Comparison of ENCODE assay signal across 16 cellular contexts in the genomic region with DNA sequence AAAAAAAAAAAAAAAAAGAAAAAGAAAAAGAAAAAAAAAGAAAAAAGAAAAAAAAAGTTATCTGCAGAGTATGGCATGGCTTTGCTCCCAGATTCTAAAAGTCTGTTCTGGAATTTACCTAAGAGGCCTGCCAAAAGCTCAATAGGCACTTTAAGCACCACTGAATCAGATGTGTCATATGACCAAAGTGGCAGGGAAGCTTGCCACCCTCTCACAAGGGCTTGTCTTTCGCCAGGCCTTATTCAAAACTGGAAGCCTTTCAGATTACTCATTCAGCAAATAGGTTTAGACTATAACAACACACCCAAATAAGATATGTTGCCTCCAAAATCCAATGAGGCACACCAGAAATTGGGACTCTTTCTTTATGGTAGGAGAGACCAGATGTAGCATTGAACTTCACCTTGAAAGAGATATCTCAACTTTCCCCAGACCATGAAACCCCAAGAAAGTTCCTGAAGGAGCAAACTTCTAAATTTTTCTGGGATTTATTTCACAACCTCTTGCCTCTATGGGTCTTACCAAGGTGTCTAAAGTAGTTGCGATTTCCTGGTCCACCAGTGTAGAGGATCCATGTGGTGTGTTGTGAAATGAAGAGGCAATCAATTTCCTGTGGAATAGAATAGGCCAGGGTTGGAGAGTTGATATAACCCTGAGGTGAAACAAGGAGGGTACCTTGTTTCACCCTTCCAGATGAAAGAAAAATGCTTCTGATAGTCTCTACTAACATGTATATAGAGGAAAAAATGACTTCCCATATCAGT.
A peak's percentile ranks its signal among the peaks of the same experiment; 100 is the strongest.
DNase-seq lines count a peak whose midpoint lies in the region; ATAC-seq, FAIRE-seq and TF ChIP-seq lines count a peak whose summit lies in the region.
"Had no signal": no experiment of that assay in that cellular context is flagged by ENCODE, and none has a peak within 500 bp of the region (broad histone marks: within the 10 kb centered on the region; RNA-seq: fewer than 3 reads in every experiment).

No MANE protein-coding gene starts in this region.

- POLR2A ChIA-PET in PC-9 (lab: Charles Lee; ENCODE audit: unreplicated experiment), result no interaction called here

- no peak overlapping the region for H3K27ac ChIP-seq in PC-9
- peak overlapping the region; percentile 66 for H3K27ac ChIP-seq in lower lobe of right lung
- H3K27ac ChIP-seq in upper lobe of right lung, result peak overlapping the region; percentile 73

- no peaks in the 10 kb centered on the region for H4K20me1 ChIP-seq in PC-9 (ENCODE audit: insufficient read depth)

- H3K27me3 ChIP-seq in PC-9 (ENCODE audit: insufficient read depth, low read depth) (no peaks in the 10 kb centered on the region), lower lobe of right lung (ENCODE audit: low read depth) (no peaks in the 10 kb centered on the region), upper lobe of right lung (no peaks in the 10 kb centered on the region)

- TF ChIP-seq POLR2A in H54 (IDR thresholded peaks at IDR 0.05; ENCODE audit: low read depth, low read length), result no peak

- CTCF ChIA-PET in PC-9 (lab: Charles Lee), result interaction anchor here (0.5 to 0.7 kb wide), 4 partner anchors 8 to 444 kb away, joined by 3 to 6 read pairs (median 4); no protein-coding TSS in a partner anchor

- DNase-seq in PC-9 (peak; percentile 44 to 70), lower lobe of right lung (peak; percentile 77), upper lobe of right lung (peak; percentile 69), H54 (ENCODE audit: insufficient read length, low spot score) (no peak), NOMO-1 (lab: John Stamatoyannopoulos, UW; ENCODE audit: unreplicated experiment in 2 of 2) (no peak)
- DNase-seq: activated CD8-positive, alpha-beta memory T cell treated with anti-CD3 and anti-CD28 coated beads for 24 hours; IMR-90; kidney glomerular epithelial cell; NCI-H1417; NCI-H526 treated with DMSO at 0.1 percent for 48 hours; SHP77 had no signal

- H3K4me3 ChIP-seq in PC-9 (no peak overlapping the region), lower lobe of right lung (no peak overlapping the region), upper lobe of right lung (no peak overlapping the region)

- intact Hi-C loops in PC-9 (cut with micrococcal nuclease; ENCODE audit: unreplicated experiment) (loop anchor here (5.0 kb wide), 1 partner anchor 93 kb away; no protein-coding TSS in a partner anchor), lower lobe of right lung (cut with DNase I) (no loop called here), upper lobe of right lung (cut with DNase I) (no loop called here)

- no peak overlapping the region for H3K4me2 ChIP-seq in PC-9

- no peak overlapping the region for H2AFZ ChIP-seq in PC-9

- no peak for FAIRE-seq in H54 (lab: Jason Lieb, UNC)
- FAIRE-seq: colon had no signal

- peaks cover 6% of the 10 kb centered on the region; the same call in 1 of the 2 replicates for H3F3A ChIP-seq in PC-9 (ENCODE audit: insufficient read depth, low read depth)

- BruUV-seq in PC-9 (replicated peaks; lab: Mats Ljungman, UMichigan), result no TSS peak

- H3K9me3 ChIP-seq in PC-9 (ENCODE audit: insufficient read depth, low read depth) (no peaks in the 10 kb centered on the region), lower lobe of right lung (no peaks in the 10 kb centered on the region), upper lobe of right lung (no peaks in the 10 kb centered on the region)

- TF ChIP-seq CTCF in PC-9 (conservative IDR thresholded peaks at IDR 0.05) (no peak), lower lobe of right lung (IDR thresholded peaks at IDR 0.05) (no peak), upper lobe of right lung (IDR thresholded peaks at IDR 0.05) (no peak)

- H3K4me1 ChIP-seq in PC-9 (replicated peaks; ENCODE audit: insufficient read depth) (no peaks in the 10 kb centered on the region; the same call in 1 of the 2 replicates), lower lobe of right lung (peaks cover 8% of the 10 kb centered on the region), upper lobe of right lung (no peaks in the 10 kb centered on the region)

- no peaks in the 10 kb centered on the region for H3K79me2 ChIP-seq in PC-9 (ENCODE audit: low read depth)

- H3K9me2 ChIP-seq in PC-9 (ENCODE audit: insufficient read depth), result no peaks in the 10 kb centered on the region

- ATAC-seq in esophagus mucosa, result peak; percentile 98
- peak; percentile 95 to 98 for ATAC-seq in lower lobe of right lung
- peak; percentile 88 for ATAC-seq in upper lobe of right lung
- ATAC-seq in GM18858 (IDR thresholded peaks at IDR 0.05; ENCODE audit: unreplicated experiment), result no peak
- no peak for ATAC-seq in HG03565 (IDR thresholded peaks at IDR 0.05; ENCODE audit: unreplicated experiment)
- ATAC-seq: natural killer cell treated with Interleukin-12 subunit alpha and Interleukin-12 subunit beta and Interleukin-15 and Interleukin-18, amount 100 ng/mL, for 72 hours had no signal

- no peaks in the 10 kb centered on the region for H3K36me3 ChIP-seq in PC-9 (ENCODE audit: low read depth)
- no peaks in the 10 kb centered on the region for H3K36me3 ChIP-seq in lower lobe of right lung
- no peaks in the 10 kb centered on the region for H3K36me3 ChIP-seq in upper lobe of right lung

Comparison
In these comparisons a context has a peak if more than half of its experiments do, and no peak if none do; other contexts are left out.
1. DNase-seq: peak in PC-9 (2 of 2), lower lobe of right lung (single experiment) and upper lobe of right lung (single experiment); none in H54 (single experiment) and NOMO-1 (0 of 2).
2. ATAC-seq: peak in esophagus mucosa (single experiment), lower lobe of right lung (2 of 2) and upper lobe of right lung (single experiment); none in GM18858 (single experiment) and HG03565 (single experiment).